ENCODE assay signal across 14 cellular contexts in genomic region chr16:51031598-51031997, GRCh38.
DNase-seq lines count a peak whose midpoint lies in the region; ATAC-seq, FAIRE-seq and TF ChIP-seq lines count a peak whose summit lies in the region.
"Had no signal": no experiment of that assay in that cellular context is flagged by ENCODE, and none has a peak within 500 bp of the region (broad histone marks: within the 10 kb centered on the region; RNA-seq: fewer than 3 reads in every experiment).

No MANE protein-coding gene starts in this region.

- CTCF ChIA-PET in A549 (lab: Yijun Ruan, JAX): no interaction called here
- CTCF ChIA-PET in K562 (lab: Yijun Ruan, JAX; ENCODE audit: low intra/inter-chr PET ratio): no interaction called here

- H3K9me1 ChIP-seq in K562 (ENCODE audit: control insufficient read depth, insufficient read depth, low read length): no peaks in the 10 kb centered on the region

- BruUV-seq in K562 (replicated peaks; lab: Mats Ljungman, UMichigan): no TSS peak

- TF ChIP-seq EP300 in A549 (IDR thresholded peaks at IDR 0.05) (no peak), K562 (IDR thresholded peaks at IDR 0.05; ENCODE audit: low read length) (no peak)

- H3K4me3 ChIP-seq in A549: no peak overlapping the region
- no peak overlapping the region for H3K4me3 ChIP-seq in BLaER1 treated with 17β-estradiol and CSF1 and Interleukin-3, amounts not matched to agents 10 nM and 100 nM
- H3K4me3 ChIP-seq in OCI-LY3 (ENCODE audit: low read length): no peak overlapping the region
- no peak overlapping the region for H3K4me3 ChIP-seq in K562
- no peak overlapping the region for H3K4me3 ChIP-seq in WERI-Rb-1 (ENCODE audit: low read depth, low read length)

- H3K4me2 ChIP-seq in A549: no peak overlapping the region
- H3K4me2 ChIP-seq in BLaER1 treated with 17β-estradiol and CSF1 and Interleukin-3, amounts not matched to agents 10 nM and 100 nM: peak overlapping the region in 7 of 11 experiments; percentile 3 to 68 (median 61); a peak in 10 of 22 replicates
- 0 out of 2 replicates have a peak overlapping the region, but pooled peaks have one; percentile 16 for H3K4me2 ChIP-seq in OCI-LY3 (ENCODE audit: low read length)
- no peak overlapping the region for H3K4me2 ChIP-seq in K562 (ENCODE audit: insufficient read depth, low read length)

- peak overlapping the region in 1 of 11 experiments; percentile 35; a peak in 1 of 22 replicates for H3K9ac ChIP-seq in BLaER1 treated with 17β-estradiol and CSF1 and Interleukin-3, amounts not matched to agents 10 nM and 100 nM
- H3K9ac ChIP-seq in OCI-LY3 (ENCODE audit: low read length) (no peak overlapping the region), K562 (ENCODE audit: insufficient read depth in 1 of 2, low read depth in 2 of 2, low read length in 2 of 2) (no peak overlapping the region)

- ATAC-seq in A549 (no peak), K562 (no peak), GM19452 (IDR thresholded peaks at IDR 0.05; ENCODE audit: unreplicated experiment) (no peak)
- ATAC-seq: HCT116 had no signal

- no peak for DNase-seq in A549 (ENCODE audit: low read depth in 1 of 2, low spot score in 1 of 2)
- no peak for DNase-seq in K562 (ENCODE audit: extremely low read depth in 1 of 4, low spot score in 3 of 4)
- DNase-seq in central memory CD4-positive, alpha-beta T cell: no peak
- no peak for DNase-seq in WERI-Rb-1
- DNase-seq: BE2C; Caco-2; CD8-positive, alpha-beta memory T cell had no signal

- 16% methylated on average over 4 of the region's 4 CpGs for WGBS in A549 (ENCODE audit: missing lambda C conversion rate)
- WGBS in K562 (ENCODE audit: insufficient coverage, low coverage, missing lambda C conversion rate): 2% methylated on average over 4 of the region's 4 CpGs

- no peak for TF ChIP-seq CTCF in A549 (IDR thresholded peaks at IDR 0.05)
- TF ChIP-seq CTCF in OCI-LY3 (IDR thresholded peaks at IDR 0.05; ENCODE audit: low read depth, low read length): no peak
- TF ChIP-seq CTCF in K562 (IDR thresholded peaks at IDR 0.05 in 2 of 3, conservative IDR thresholded peaks at IDR 0.05 in 1 of 3; ENCODE audit: insufficient read depth in 2 of 3, low read depth in 1 of 3, low read length in 3 of 3): no peak
- no peak for TF ChIP-seq CTCF in WERI-Rb-1 (IDR thresholded peaks at IDR 0.05; ENCODE audit: low read depth, low read length)

- H4K20me1 ChIP-seq in BLaER1 treated with 17β-estradiol and CSF1 and Interleukin-3, amounts not matched to agents 10 nM and 100 nM: no peaks in the 10 kb centered on the region
- H4K20me1 ChIP-seq in OCI-LY3 (ENCODE audit: insufficient read depth, low read length) (no peaks in the 10 kb centered on the region), K562 (replicated peaks; ENCODE audit: control insufficient read depth, insufficient read depth, low read length) (no peaks in the 10 kb centered on the region; the same call in 1 of the 2 replicates)

- no peaks in the 10 kb centered on the region for H3K36me3 ChIP-seq in BLaER1 treated with 17β-estradiol and CSF1 and Interleukin-3, amounts not matched to agents 10 nM and 100 nM
- H3K36me3 ChIP-seq in OCI-LY3 (replicated peaks; ENCODE audit: low read depth, low read length) (no peaks in the 10 kb centered on the region), K562 (ENCODE audit: control insufficient read depth, insufficient read depth, low read length) (no peaks in the 10 kb centered on the region), WERI-Rb-1 (no peaks in the 10 kb centered on the region)
- H3K36me3 ChIP-seq: BE2C had no signal

- no peaks in the 10 kb centered on the region for H3K27me3 ChIP-seq in BLaER1 treated with 17β-estradiol and CSF1 and Interleukin-3, amounts not matched to agents 10 nM and 100 nM
- H3K27me3 ChIP-seq in OCI-LY3 (ENCODE audit: low read depth, low read length) (peaks cover 11% of the 10 kb centered on the region; the same call in 1 of the 2 replicates), K562 (ENCODE audit: control insufficient read depth in 2 of 2, insufficient read depth in 2 of 2, low read length in 2 of 2) (no peaks in the 10 kb centered on the region; a peak in 2 of 5 replicates), WERI-Rb-1 (ENCODE audit: insufficient read depth, low read depth, severe bottlenecking) (no peaks in the 10 kb centered on the region)
- H3K27me3 ChIP-seq: BE2C had no signal

- intact Hi-C loops in K562 (cut with micrococcal nuclease): no loop called here

- H3K27ac ChIP-seq in A549 (no peak overlapping the region), OCI-LY3 (ENCODE audit: low read length) (no peak overlapping the region), K562 (ENCODE audit: extremely low read depth, low read depth, low read length) (no peak overlapping the region), WERI-Rb-1 (no peak overlapping the region)
- peak overlapping the region in 1 of 11 experiments; percentile 95; a peak in 3 of 22 replicates for H3K27ac ChIP-seq in BLaER1 treated with 17β-estradiol and CSF1 and Interleukin-3, amounts not matched to agents 10 nM and 100 nM

- in situ Hi-C loops in K562 (cut with MboI): no loop called here

- FAIRE-seq in A549 (lab: Jason Lieb, UNC): no peak
- no peak for FAIRE-seq in K562 (lab: Jason Lieb, UNC)
- FAIRE-seq: A204.1, GM12891, HTR-8/SVneo had no signal

- TF ChIP-seq RAD21 in A549 (conservative IDR thresholded peaks at IDR 0.05 in 1 of 2, IDR thresholded peaks at IDR 0.05 in 1 of 2): no peak
- no peak for TF ChIP-seq RAD21 in K562 (CRISPR knock-in tag; conservative IDR thresholded peaks at IDR 0.05 in 1 of 2, IDR thresholded peaks at IDR 0.05 in 1 of 2)

- H3K79me2 ChIP-seq in OCI-LY3 (ENCODE audit: low read length) (no peaks in the 10 kb centered on the region), K562 (ENCODE audit: control insufficient read depth, insufficient read depth, low read length) (no peaks in the 10 kb centered on the region)

- H3K9me3 ChIP-seq in A549 (no peaks in the 10 kb centered on the region), OCI-LY3 (ENCODE audit: insufficient read depth, low read length) (no peaks in the 10 kb centered on the region), K562 (replicated peaks; ENCODE audit: control insufficient read depth, insufficient read depth, low read depth, low read length) (no peaks in the 10 kb centered on the region), WERI-Rb-1 (ENCODE audit: severe bottlenecking) (no peaks in the 10 kb centered on the region)
- H3K9me3 ChIP-seq in BLaER1 treated with 17β-estradiol and CSF1 and Interleukin-3, amounts not matched to agents 10 nM and 100 nM (replicated peaks in 1 of 11): peaks cover 0 to 32% (median 26%) of the 10 kb centered on the region in 11 experiments; a peak in 18 of 22 replicates
- H3K9me3 ChIP-seq: BE2C, Caco-2 had no signal

- TF ChIP-seq POLR2A in A549 (IDR thresholded peaks at IDR 0.05; ENCODE audit: low read length) (no peak), K562 (conservative IDR thresholded peaks at IDR 0.05) (no peak)

- H2AFZ ChIP-seq in OCI-LY3 (ENCODE audit: low read depth, low read length): no peak overlapping the region
- H2AFZ ChIP-seq in K562 (ENCODE audit: low read depth, low read length): no peak overlapping the region

- POLR2A ChIA-PET in A549 (lab: Yijun Ruan, JAX) (no interaction called here), K562 (lab: Yijun Ruan, JAX) (no interaction called here)

- H3K4me1 ChIP-seq in A549 (no peaks in the 10 kb centered on the region), OCI-LY3 (ENCODE audit: low read length) (no peaks in the 10 kb centered on the region), K562 (replicated peaks in 1 of 2; ENCODE audit: control insufficient read depth in 2 of 2, insufficient read depth in 2 of 2, low read length in 2 of 2) (no peaks in the 10 kb centered on the region)
- peaks cover 18 to 72% (median 61%) of the 10 kb centered on the region in 10 experiments for H3K4me1 ChIP-seq in BLaER1 treated with 17β-estradiol and CSF1 and Interleukin-3, amounts not matched to agents 10 nM and 100 nM
- H3K4me1 ChIP-seq: BE2C, Caco-2 had no signal

TF ChIP-seq in A549, 52 proteins besides CTCF, POLR2A, EP300 and RAD21:
- TF ChIP-seq MAFK (IDR thresholded peaks at IDR 0.05; ENCODE audit: partially characterized antibody) (peak; percentile 10), HOXB13 (CRISPR knock-in tag; IDR thresholded peaks at IDR 0.05; ENCODE audit: low read depth) (no peak), HOXB5 (CRISPR knock-in tag; IDR thresholded peaks at IDR 0.05) (no peak)

TF ChIP-seq in K562, 482 proteins besides CTCF, POLR2A, EP300 and RAD21 (continues in another document):
- no peak for TF ChIP-seq LARP7 (IDR thresholded peaks at IDR 0.05)
- TF ChIP-seq ZNF316 (IDR thresholded peaks at IDR 0.05): 0 out of 2 replicates have a peak, but pooled peaks have one; percentile 6
- no peak for TF ChIP-seq RFX1 (IDR thresholded peaks at IDR 0.05)

Comparison
In these comparisons a context has a peak if more than half of its experiments do, and no peak if none do; other contexts are left out.
1. H3K4me2 ChIP-seq: peak in BLaER1 treated with 17β-estradiol and CSF1 and Interleukin-3, amounts not matched to agents 10 nM and 100 nM (7 of 11) and OCI-LY3 (single experiment); none in A549 (single experiment) and K562 (single experiment).
2. Of the 35 proteins assayed by ChIP-seq in both K562 and A549: peak only in K562: none; only in A549: MAFK; in both: none; in neither: 34.